In genomic region chr17:12815642-12816141, GRCh38 we compare ENCODE assay signal across 12 cellular contexts. TPM values are rescaled to one million over a fixed set of nuclear protein-coding genes. Genes with fewer than 3 reads are reported as not detected.
DNase-seq lines count a peak whose midpoint lies in the region; ATAC-seq and TF ChIP-seq lines count a peak whose summit lies in the region.
"Had no signal": no experiment of that assay in that cellular context is flagged by ENCODE, and none has a peak within 500 bp of the region (broad histone marks: within the 10 kb centered on the region; RNA-seq: fewer than 3 reads in every experiment).

No MANE protein-coding gene starts in this region.

- intact Hi-C loops in left colon (cut with DNase I, micrococcal nuclease) (no loop called here), left cardiac atrium (cut with DNase I) (no loop called here)

- no peak overlapping the region for H3K4me3 ChIP-seq in foreskin fibroblast (ENCODE audit: low read depth in 1 of 2, low read length in 2 of 2)
- H3K4me3 ChIP-seq: lung had no signal

- ATAC-seq in GM18870 (IDR thresholded peaks at IDR 0.05; ENCODE audit: unreplicated experiment): peak; percentile 100
- peak; percentile 100 for ATAC-seq in GM21786 (IDR thresholded peaks at IDR 0.05; ENCODE audit: unreplicated experiment)
- peak; percentile 100 for ATAC-seq in HG03439 (IDR thresholded peaks at IDR 0.05; ENCODE audit: unreplicated experiment)
- peak; percentile 54 for ATAC-seq in left colon
- ATAC-seq in left cardiac atrium: no peak
- ATAC-seq: Panc1; stimulated activated naive CD8-positive, alpha-beta T cell treated with anti-CD3 and anti-CD28 coated beads, Interleukin-15, Interleukin-2, amounts not matched to agents 100 U/mL and 50 U/mL, for 24 hours had no signal

- DNase-seq in left colon (peak in 1 of 2 donors; percentile 28), NCI-H748 treated with DMSO at 0.1 percent for 48 hours (lab: John Stamatoyannopoulos, UW) (no peak), foreskin fibroblast (no peak), left cardiac atrium (no peak), NCI-H128 (lab: John Stamatoyannopoulos, UW; ENCODE audit: unreplicated experiment) (no peak)
- DNase-seq: DND-41; stimulated activated naive CD8-positive, alpha-beta T cell treated with anti-CD3 and anti-CD28 coated beads, Interleukin-15, Interleukin-2, amounts not matched to agents 100 U/mL and 50 U/mL, for 24 hours had no signal

- TF ChIP-seq CTCF in foreskin fibroblast (IDR thresholded peaks at IDR 0.05; ENCODE audit: low read depth, low read length): no peak

RNA-seq across cellular contexts. Expression of gene ARHGAP44, which starts 26.4 kb away (rescaled TPM):
- total RNA-seq in left colon: 10 to 100 TPM; 44.4 to 71.1 TPM
- 10 to 100 TPM in 1 of 2 donors, 1 to 10 TPM in 1; 7.7 to 10.8 TPM for total RNA-seq in left cardiac atrium

Comparison
In these comparisons a context has a peak if more than half of its experiments do, and no peak if none do; other contexts are left out.
1. ATAC-seq: peak in GM18870 (single experiment), GM21786 (single experiment), HG03439 (single experiment) and left colon (single experiment); none in left cardiac atrium (0 of 2).